Comparison of ENCODE assay signal across 21 cellular contexts in genomic region chr10:131577178-131577555, GRCh38.
"Had no signal": no experiment of that assay in that cellular context is flagged by ENCODE, and none has a peak within 500 bp of the region (broad histone marks: within the 10 kb centered on the region; RNA-seq: fewer than 3 reads in every experiment).

No MANE protein-coding gene starts in this region.

- ATAC-seq: esophagus mucosa; heart left ventricle; naive thymus-derived CD8-positive, alpha-beta T cell; pancreas; stimulated activated naive B cell treated with anti-CD40 and anti-IgM and Interleukin-4, amounts not matched to agents 10 μg/mL and 1 μg/mL and 100 μg/mL, for 72 hours; stimulated activated naive CD8-positive, alpha-beta T cell treated with anti-CD3 and anti-CD28 coated beads, Interleukin-15, amount 100 ng/mL, for 72 hours had no signal

- DNase-seq: effector CD8-positive, alpha-beta T cell; heart left ventricle; hypothalamus; kidney glomerular epithelial cell; mammary epithelial cell; naive thymus-derived CD8-positive, alpha-beta T cell; nucleus accumbens; pancreas; sigmoid colon; stimulated activated CD4-positive, alpha-beta T cell treated with anti-CD3 and anti-CD28 coated beads, Interleukin-2, amount 100 ng/mL, for 24 hours; stimulated activated CD4-positive, alpha-beta T cell treated with anti-CD3 and anti-CD28 coated beads, Interleukin-4, amount 100 ng/mL, for 4 hours; stimulated activated naive B cell treated with anti-CD40 and anti-IgM and Interleukin-4, amounts not matched to agents 10 μg/mL and 1 μg/mL and 100 μg/mL, for 72 hours; stimulated activated naive CD8-positive, alpha-beta T cell treated with anti-CD3 and anti-CD28 coated beads, Interleukin-15, amount 100 ng/mL, for 72 hours; substantia nigra; trophoblast cell; uterus had no signal

- H3K36me3 Mint-ChIP-seq: naive thymus-derived CD8-positive, alpha-beta T cell; stimulated activated naive B cell treated with anti-CD40 and anti-IgM and Interleukin-4, amounts not matched to agents 10 μg/mL and 1 μg/mL and 100 μg/mL, for 72 hours had no signal

- H3K9me3 Mint-ChIP-seq: naive thymus-derived CD8-positive, alpha-beta T cell; stimulated activated naive CD8-positive, alpha-beta T cell treated with anti-CD3 and anti-CD28 coated beads, Interleukin-15, amount 100 ng/mL, for 72 hours had no signal

- H3K36me3 ChIP-seq: heart left ventricle, pancreas, sigmoid colon, thoracic aorta, uterus had no signal

- H3K27ac ChIP-seq: coronary artery, heart left ventricle, pancreas, sigmoid colon, skin epidermis, thoracic aorta, uterus had no signal

- H3K27me3 ChIP-seq: pancreas, sigmoid colon, uterus had no signal

- H3K27ac Mint-ChIP-seq: naive thymus-derived CD8-positive, alpha-beta T cell; progenitor cell of endocrine pancreas; stimulated activated naive B cell treated with anti-CD40 and anti-IgM and Interleukin-4, amounts not matched to agents 10 μg/mL and 1 μg/mL and 100 μg/mL, for 72 hours; stimulated activated naive CD8-positive, alpha-beta T cell treated with anti-CD3 and anti-CD28 coated beads, Interleukin-15, amount 100 ng/mL, for 72 hours had no signal

- H3K4me1 ChIP-seq: heart left ventricle, pancreas, sigmoid colon, uterus had no signal

- H3K9me3 ChIP-seq: heart left ventricle, pancreas, sigmoid colon, thoracic aorta, uterus had no signal

- H3K4me3 Mint-ChIP-seq: naive thymus-derived CD8-positive, alpha-beta T cell; stimulated activated naive B cell treated with anti-CD40 and anti-IgM and Interleukin-4, amounts not matched to agents 10 μg/mL and 1 μg/mL and 100 μg/mL, for 72 hours; stimulated activated naive CD8-positive, alpha-beta T cell treated with anti-CD3 and anti-CD28 coated beads, Interleukin-15, amount 100 ng/mL, for 72 hours had no signal

- H3K4me3 ChIP-seq: coronary artery, heart left ventricle, pancreas, sigmoid colon, skin epidermis, thoracic aorta, uterus had no signal

- H3K27me3 Mint-ChIP-seq: naive thymus-derived CD8-positive, alpha-beta T cell; stimulated activated naive B cell treated with anti-CD40 and anti-IgM and Interleukin-4, amounts not matched to agents 10 μg/mL and 1 μg/mL and 100 μg/mL, for 72 hours; stimulated activated naive CD8-positive, alpha-beta T cell treated with anti-CD3 and anti-CD28 coated beads, Interleukin-15, amount 100 ng/mL, for 72 hours had no signal

- H3K4me1 Mint-ChIP-seq: naive thymus-derived CD8-positive, alpha-beta T cell; stimulated activated naive B cell treated with anti-CD40 and anti-IgM and Interleukin-4, amounts not matched to agents 10 μg/mL and 1 μg/mL and 100 μg/mL, for 72 hours; stimulated activated naive CD8-positive, alpha-beta T cell treated with anti-CD3 and anti-CD28 coated beads, Interleukin-15, amount 100 ng/mL, for 72 hours had no signal
